Comparison of ENCODE assay signal across 15 cellular contexts in genomic region chr19:42843631-42844030, GRCh38. TPM values are rescaled to one million over a fixed set of nuclear protein-coding genes. Genes with fewer than 3 reads are reported as not detected.
"Had no signal": no experiment of that assay in that cellular context is flagged by ENCODE, and none has a peak within 500 bp of the region (broad histone marks: within the 10 kb centered on the region; RNA-seq: fewer than 3 reads in every experiment).

No MANE protein-coding gene starts in this region.

RNA-seq across cellular contexts. Expression of gene PSG1, which starts 35.9 kb away (rescaled TPM):
- total RNA-seq: colonic mucosa, endothelial cell of umbilical vein, esophagus squamous epithelium, gastrocnemius medialis, heart right ventricle, kidney epithelial cell, left cardiac atrium, left lung, left ventricle myocardium superior, lower leg skin, lower lobe of right lung, lung microvascular endothelial cell, mononuclear cell, mucosa of gallbladder had no signal
- polyA plus RNA-seq: endothelial cell of umbilical vein, esophagus, heart right ventricle had no signal
